8 cellular contexts compared by ENCODE assay signal in the genomic region with DNA sequence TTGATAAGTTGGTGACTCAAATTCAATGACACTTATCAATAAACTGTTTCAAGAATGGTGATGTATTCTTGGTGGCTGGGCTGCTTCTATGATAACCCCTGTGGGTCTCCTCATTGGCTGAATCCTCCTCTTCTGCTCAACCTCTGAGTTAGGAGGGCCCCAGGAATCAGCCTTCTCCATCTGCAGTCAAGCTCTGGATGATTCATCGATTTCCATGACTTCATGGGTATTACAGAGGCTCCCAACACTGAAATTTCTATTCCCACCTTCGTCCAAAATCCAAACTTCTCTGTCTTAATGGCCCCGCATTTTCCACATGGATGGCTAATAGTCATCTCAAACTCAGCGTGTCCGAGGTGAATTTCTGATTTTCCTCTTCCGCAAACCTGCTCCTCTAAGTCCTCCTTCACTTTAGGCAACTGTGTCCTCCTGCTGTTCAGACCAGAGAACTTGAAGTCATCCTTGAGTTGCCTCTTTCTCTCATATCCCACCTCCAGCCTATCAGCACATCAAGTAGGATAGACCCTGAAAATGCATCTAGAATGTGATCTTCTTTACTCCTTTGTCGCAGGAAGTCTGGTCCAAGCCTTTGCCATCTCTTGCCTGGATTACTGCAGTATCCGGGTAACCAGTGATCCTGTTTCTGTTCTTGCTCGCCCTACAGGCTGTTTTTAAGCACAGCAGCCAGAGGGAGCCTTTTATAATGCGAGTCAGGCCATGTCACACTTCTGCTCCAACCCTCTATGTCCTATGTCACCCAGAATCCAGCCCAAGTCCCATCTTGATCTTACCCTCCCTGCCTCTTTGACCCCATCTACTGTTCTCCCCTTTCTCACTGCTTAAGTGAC. TPM values are rescaled to one million over a fixed set of nuclear protein-coding genes. Genes with fewer than 3 reads are reported as not detected.
DNase-seq lines count a peak whose midpoint lies in the region; ATAC-seq and TF ChIP-seq lines count a peak whose summit lies in the region.

No MANE protein-coding gene starts in this region.

- POLR2A ChIA-PET in SK-N-SH (lab: Yijun Ruan, JAX), result no interaction called here

- H3K9me2 ChIP-seq in SK-N-SH, result no peaks in the 10 kb centered on the region

- H3K9ac ChIP-seq in SK-N-SH, result no peak overlapping the region

- no peaks in the 10 kb centered on the region for H3K4me1 ChIP-seq in SK-N-SH (ENCODE audit: control insufficient read depth in 1 of 2, insufficient read depth in 2 of 2, low read depth in 1 of 2, low read length in 1 of 2)
- no peaks in the 10 kb centered on the region for H3K4me1 ChIP-seq in iPS DF 6.9 (ENCODE audit: control insufficient read depth, insufficient read depth, low read length)
- no peaks in the 10 kb centered on the region for H3K4me1 ChIP-seq in ovary (ENCODE audit: insufficient read depth)

- intact Hi-C loops in ovary (cut with DNase I), result no loop called here

- WGBS in SK-N-SH (ENCODE audit: low lambda C conversion rate), result 65% methylated on average over 10 of the region's 10 CpGs
- no CpG with 5 or more reads among the region's 10 CpGs for WGBS in iPS DF 6.9 (ENCODE audit: insufficient coverage, insufficient read length)
- 73 to 86% (median 83%) methylated on average over 10 of the region's 10 CpGs for WGBS in ovary, 3 donors

- H3K4me3 ChIP-seq in SK-N-SH (ENCODE audit: low read depth in 2 of 2, low read length in 1 of 2) (no peak overlapping the region; a peak in 1 of 4 replicates), iPS DF 6.9 (ENCODE audit: low read length) (no peak overlapping the region), ovary (no peak overlapping the region)

- peak; percentile 58 for ATAC-seq in HG03025 (IDR thresholded peaks at IDR 0.05; ENCODE audit: low FRiP score, unreplicated experiment)
- ATAC-seq in GM19324 (IDR thresholded peaks at IDR 0.05; ENCODE audit: low FRiP score, unreplicated experiment), result no peak

- H3K36me3 ChIP-seq in SK-N-SH (replicated peaks in 1 of 2; ENCODE audit: control insufficient read depth in 1 of 2, insufficient read depth in 2 of 2, low read length in 1 of 2) (no peaks in the 10 kb centered on the region), iPS DF 6.9 (ENCODE audit: control insufficient read depth, insufficient read depth, low read length) (no peaks in the 10 kb centered on the region), ovary (no peaks in the 10 kb centered on the region)

- DNase-seq in activated T-cell treated with anti-CD3 and anti-CD28 coated beads, Interleukin-2, amount 50 U/mL, for 48 hours, result peak; percentile 76 to 78
- no peak for DNase-seq in activated T-cell treated with anti-CD3 and anti-CD28 coated beads, Interleukin-2, amount 50 U/mL, for 1 hour
- DNase-seq in SK-N-SH (peak; percentile 27), iPS DF 6.9 (ENCODE audit: low read depth, low spot score) (peak; percentile 31), ovary (no peak), G401 (ENCODE audit: low spot score) (no peak)

- CTCF ChIA-PET in SK-N-SH (lab: Yijun Ruan, JAX), result interaction anchor here (1.0 kb wide), 1 partner anchor 18 kb away, joined by 4 read pairs; no protein-coding TSS in a partner anchor

- no peaks in the 10 kb centered on the region for H3K79me2 ChIP-seq in SK-N-SH (ENCODE audit: insufficient read depth)

- in situ Hi-C loops in G401 (cut with HindIII; ENCODE audit: low sequenced_read_pairs), result no loop called here

- H2AFZ ChIP-seq in SK-N-SH (ENCODE audit: low read depth), result no peak overlapping the region

- TF ChIP-seq CTCF in SK-N-SH (IDR thresholded peaks at IDR 0.05) (peak; percentile 63), ovary (IDR thresholded peaks at IDR 0.05) (no peak)

- H3K4me2 ChIP-seq in SK-N-SH, result no peak overlapping the region

- H4K20me1 ChIP-seq in SK-N-SH (ENCODE audit: insufficient read depth), result no peaks in the 10 kb centered on the region

- H3K9me3 ChIP-seq in SK-N-SH (no peaks in the 10 kb centered on the region), iPS DF 6.9 (ENCODE audit: control insufficient read depth, insufficient read depth, low read length) (no peaks in the 10 kb centered on the region), ovary (no peaks in the 10 kb centered on the region)

- TF ChIP-seq RAD21 in SK-N-SH (IDR thresholded peaks at IDR 0.05; ENCODE audit: low read length), result peak; percentile 41

- TF ChIP-seq POLR2A in ovary (IDR thresholded peaks at IDR 0.05), result no peak

- no peaks in the 10 kb centered on the region for H3F3A ChIP-seq in SK-N-SH (replicated peaks; ENCODE audit: insufficient read depth)

- no peaks in the 10 kb centered on the region for H3K27me3 ChIP-seq in SK-N-SH (ENCODE audit: insufficient read depth)
- H3K27me3 ChIP-seq in iPS DF 6.9 (ENCODE audit: control insufficient read depth, insufficient read depth, low read length), result no peaks in the 10 kb centered on the region
- no peaks in the 10 kb centered on the region for H3K27me3 ChIP-seq in ovary

- H3K27ac ChIP-seq in SK-N-SH (ENCODE audit: low read depth in 2 of 2, low read length in 1 of 2), result no peak overlapping the region
- H3K27ac ChIP-seq in iPS DF 6.9 (ENCODE audit: low read length), result no peak overlapping the region
- H3K27ac ChIP-seq in ovary, result no peak overlapping the region

- TF ChIP-seq EP300 in SK-N-SH (IDR thresholded peaks at IDR 0.05; ENCODE audit: borderline replicate concordance in 1 of 2, low read depth in 1 of 2, low read length in 1 of 2) (no peak), ovary (IDR thresholded peaks at IDR 0.05) (no peak)

TF ChIP-seq in SK-N-SH, 30 proteins besides CTCF, POLR2A, EP300 and RAD21:
- peak; percentile 15; the same call in 1 of the 2 replicates for TF ChIP-seq SMC3 (IDR thresholded peaks at IDR 0.05; ENCODE audit: low read depth, low read length)
- no peak for TF ChIP-seq CHD2 (IDR thresholded peaks at IDR 0.05; ENCODE audit: low read length, partially characterized antibody)

RNA-seq across cellular contexts. Expression of a gene that starts 41.4 kb away (rescaled TPM):
- 3.0 and 4.5 TPM in 2 replicates for polyA plus RNA-seq in SK-N-SH (2012; rRNA removed)
- 3.8 and 3.9 TPM in 2 replicates for polyA plus RNA-seq in SK-N-SH (2012; cell fraction: cytosol; rRNA removed)
- polyA plus RNA-seq in SK-N-SH (2012; cell fraction: nucleus; rRNA removed), result 3.3 and 4.0 TPM in 2 replicates
- total RNA-seq in ovary, result 1 to 10 TPM in 5 of 7 donors, under 1 TPM in 2; 0.28 to 3.7 (median 3.2) TPM
- polyA plus RNA-seq in ovary, result 10 to 100 TPM in 1 of 2 donors, 1 to 10 TPM in 1; 1.5 to 11.3 TPM
- not detected in 2 replicates for total RNA-seq in G401 (2014; rRNA removed; shearing (Covaris generic))

Comparison
In these comparisons a context has a peak if more than half of its experiments do, and no peak if none do; other contexts are left out.
1. DNase-seq: peak in activated T-cell treated with anti-CD3 and anti-CD28 coated beads, Interleukin-2, amount 50 U/mL, for 48 hours (2 of 2), SK-N-SH (single experiment) and iPS DF 6.9 (single experiment); none in activated T-cell treated with anti-CD3 and anti-CD28 coated beads, Interleukin-2, amount 50 U/mL, for 1 hour (single experiment), ovary (0 of 5) and G401 (single experiment).